15 cellular contexts compared by ENCODE assay signal in the genomic region with DNA sequence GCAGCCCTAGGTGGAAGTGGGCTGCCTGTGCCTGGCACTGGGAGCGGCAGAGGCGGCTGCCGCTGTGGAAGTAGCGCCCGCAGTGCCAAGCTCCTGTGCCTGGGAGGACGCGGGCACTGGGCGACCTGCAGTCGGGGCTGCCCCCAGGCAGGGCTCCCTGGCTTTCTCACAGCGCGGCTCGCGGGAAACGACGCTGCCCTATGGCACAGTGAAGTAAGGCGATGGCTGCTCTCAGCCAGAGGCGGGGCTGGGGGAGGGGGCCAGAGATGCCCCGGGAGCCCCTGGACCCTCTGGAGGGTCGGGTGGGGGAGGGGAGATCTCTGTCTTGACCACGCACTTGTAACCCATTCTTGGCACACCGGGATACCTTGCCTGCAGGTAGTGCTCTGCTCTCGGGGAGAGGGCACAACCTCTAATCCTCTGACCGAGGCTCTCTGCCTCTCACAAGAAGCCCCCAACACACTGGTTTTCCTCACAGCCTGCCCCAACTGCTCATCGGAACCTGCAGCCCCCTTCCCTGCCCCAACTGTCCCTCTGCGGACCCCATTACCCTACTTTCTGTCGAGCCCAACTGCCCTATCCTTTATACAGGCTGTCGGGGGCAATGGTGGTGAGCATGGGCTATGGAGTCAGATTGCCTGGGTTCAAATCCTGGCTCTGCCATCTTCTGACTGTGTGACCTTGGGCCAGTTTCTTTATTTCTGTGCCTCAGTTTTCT. TPM values are rescaled to one million over a fixed set of nuclear protein-coding genes. Genes with fewer than 3 reads are reported as not detected.
A peak's percentile ranks its signal among the peaks of the same experiment; 100 is the strongest.
DNase-seq lines count a peak whose midpoint lies in the region; ATAC-seq and TF ChIP-seq lines count a peak whose summit lies in the region.
"Had no signal": no experiment of that assay in that cellular context is flagged by ENCODE, and none has a peak within 500 bp of the region (broad histone marks: within the 10 kb centered on the region; RNA-seq: fewer than 3 reads in every experiment).

No MANE protein-coding gene starts in this region.

- no peaks in the 10 kb centered on the region for H3K79me2 ChIP-seq in mammary epithelial cell (ENCODE audit: insufficient read depth, low read length)

- peaks cover 16% of the 10 kb centered on the region for H3K4me1 ChIP-seq in mammary epithelial cell (ENCODE audit: insufficient read depth, low read length)
- peaks cover 22% of the 10 kb centered on the region for H3K4me1 ChIP-seq in mucosa of stomach (ENCODE audit: control insufficient read depth, insufficient read depth, low read length)
- no peaks in the 10 kb centered on the region for H3K4me1 ChIP-seq in prostate gland (replicated peaks)
- H3K4me1 ChIP-seq: BE2C had no signal

- H4K20me1 ChIP-seq in mammary epithelial cell (ENCODE audit: insufficient read depth, low read length): no peaks in the 10 kb centered on the region

- H2AFZ ChIP-seq in mammary epithelial cell (ENCODE audit: low read depth, low read length): peak overlapping the region; percentile 98

- H3K4me2 ChIP-seq in mammary epithelial cell (ENCODE audit: insufficient read depth, low read depth, low read length): peak overlapping the region; percentile 98

- H3K9me3 ChIP-seq in mammary epithelial cell (replicated peaks; ENCODE audit: insufficient read depth, low read length): no peaks in the 10 kb centered on the region
- H3K9me3 ChIP-seq in mucosa of stomach (ENCODE audit: control insufficient read depth, low read length): no peaks in the 10 kb centered on the region
- no peaks in the 10 kb centered on the region for H3K9me3 ChIP-seq in prostate gland
- H3K9me3 ChIP-seq: BE2C, SK-N-SH had no signal

- no TSS peak for BruUV-seq in mammary epithelial cell (replicated peaks; lab: Mats Ljungman, UMichigan)

- TF ChIP-seq CTCF in mammary epithelial cell (conservative IDR thresholded peaks at IDR 0.05 in 1 of 2, IDR thresholded peaks at IDR 0.05 in 1 of 2; ENCODE audit: extremely low read depth in 1 of 2, insufficient read depth in 1 of 2, low read depth in 1 of 2, low read length in 2 of 2): no peak
- TF ChIP-seq CTCF in prostate gland (IDR thresholded peaks at IDR 0.05): no peak

- H3K9ac ChIP-seq in mammary epithelial cell (ENCODE audit: insufficient read depth, low read length) (no peak overlapping the region), mucosa of stomach (ENCODE audit: low read length) (peak overlapping the region; percentile 14)
- H3K9ac ChIP-seq: SK-N-SH had no signal

- ATAC-seq in GM21576 (IDR thresholded peaks at IDR 0.05; ENCODE audit: unreplicated experiment): no peak

- TF ChIP-seq POLR2A in prostate gland (IDR thresholded peaks at IDR 0.05): no peak

- WGBS in mammary epithelial cell (ENCODE audit: low coverage, missing lambda C conversion rate): 85% methylated on average over 4 of the region's 27 CpGs
- WGBS in prostate gland: 66% methylated on average over 25 of the region's 27 CpGs

- no peak overlapping the region for H3K4me3 ChIP-seq in mammary epithelial cell (replicated peaks in 1 of 3; ENCODE audit: insufficient read depth in 1 of 3, low read depth in 2 of 3, low read length in 3 of 3)
- H3K4me3 ChIP-seq in mucosa of stomach (ENCODE audit: low read length): no peak overlapping the region
- H3K4me3 ChIP-seq in prostate gland: no peak overlapping the region

- intact Hi-C loops in mammary epithelial cell (cut with micrococcal nuclease): loop anchor here (1.0 to 5.0 kb wide), 6 partner anchors 32 to 688 kb away; partner anchors contain the start of gene TRIM29
- intact Hi-C loops in prostate gland (cut with DNase I): loop anchor here (5.0 kb wide), 2 partner anchors 132 to 503 kb away; no protein-coding TSS in a partner anchor

- H3K27ac ChIP-seq in mammary epithelial cell (ENCODE audit: insufficient read depth, low read depth, low read length): no peak overlapping the region
- H3K27ac ChIP-seq in prostate gland: no peak overlapping the region

- in situ Hi-C loops in mammary epithelial cell (cut with MboI; ENCODE audit: low sequenced_read_pairs in 2 of 2): loop anchor here (5.0 kb wide), 3 partner anchors 38 to 132 kb away; no protein-coding TSS in a partner anchor

- peaks cover 2% of the 10 kb centered on the region for H3K27me3 ChIP-seq in mammary epithelial cell (ENCODE audit: insufficient read depth, low read length)
- peaks cover 73% of the 10 kb centered on the region for H3K27me3 ChIP-seq in mucosa of stomach (ENCODE audit: control insufficient read depth, insufficient read depth, low read length)
- H3K27me3 ChIP-seq in prostate gland (replicated peaks; ENCODE audit: insufficient read depth): no peaks in the 10 kb centered on the region
- H3K27me3 ChIP-seq: BE2C had no signal

- CTCF ChIA-PET in mammary epithelial cell (lab: Charles Lee; ENCODE audit: low non-redundant PET): no interaction called here

- DNase-seq in 8988T (peak; percentile 8), D341Med (ENCODE audit: low spot score) (peak; percentile 42), mammary epithelial cell (no peak), NCI-H2107 (lab: John Stamatoyannopoulos, UW) (no peak), prostate gland (ENCODE audit: low spot score) (no peak), SHP77 treated with DMSO at 0.1 percent for 48 hours (lab: John Stamatoyannopoulos, UW) (no peak)
- DNase-seq: activated naive CD4-positive, alpha-beta T cell treated with anti-CD3 and anti-CD28 coated beads, Interleukin-2, amount 50 U/mL, for 16 hours; BE2C; effector memory CD4-positive, alpha-beta T cell; NCI-H187; SK-N-SH had no signal

- dilution Hi-C loops in mammary epithelial cell (cut with HindIII; ENCODE audit: low sequenced_read_pairs): loop anchor here (5.0 kb wide), 1 partner anchor 38 kb away; no protein-coding TSS in a partner anchor

- no peaks in the 10 kb centered on the region for H3K36me3 ChIP-seq in mammary epithelial cell (ENCODE audit: insufficient read depth, low read length)
- H3K36me3 ChIP-seq in mucosa of stomach (ENCODE audit: control insufficient read depth, insufficient read depth, low read length): no peaks in the 10 kb centered on the region
- no peaks in the 10 kb centered on the region for H3K36me3 ChIP-seq in prostate gland
- H3K36me3 ChIP-seq: BE2C had no signal

RNA-seq across cellular contexts. Expression of gene TRIM29, which starts 32.2 kb away (rescaled TPM):
- total RNA-seq in mammary epithelial cell (100 to 1,000 TPM; 256 to 341 TPM), prostate gland (100 to 1,000 TPM in 1 of 2 donors, 10 to 100 TPM in 1; 73.7 to 126 TPM)
- polyA plus RNA-seq in mammary epithelial cell: 315 TPM
- polyA minus RNA-seq in mammary epithelial cell: 668 TPM
- total RNA-seq: OCI-LY7, pulmonary artery endothelial cell had no signal

RNA-seq across cellular contexts. Expression of gene OAF, which starts 40.7 kb away (rescaled TPM):
- total RNA-seq in mammary epithelial cell: 10 to 100 TPM in 1 of 2 donors, 1 to 10 TPM in 1; 4.7 to 20.3 TPM
- 16.5 TPM for polyA plus RNA-seq in mammary epithelial cell
- polyA minus RNA-seq in mammary epithelial cell: 9.3 TPM
- total RNA-seq in prostate gland: 10 to 100 TPM; 14.5 to 17.4 TPM

Comparison
In these comparisons a context has a peak if more than half of its experiments do, and no peak if none do; other contexts are left out.
1. DNase-seq: peak in 8988T (single experiment) and D341Med (single experiment); none in mammary epithelial cell (single experiment), NCI-H2107 (single experiment), prostate gland (single experiment) and SHP77 treated with DMSO at 0.1 percent for 48 hours (single experiment).